Comparison of ENCODE assay signal across 1 cellular context in the genomic region with DNA sequence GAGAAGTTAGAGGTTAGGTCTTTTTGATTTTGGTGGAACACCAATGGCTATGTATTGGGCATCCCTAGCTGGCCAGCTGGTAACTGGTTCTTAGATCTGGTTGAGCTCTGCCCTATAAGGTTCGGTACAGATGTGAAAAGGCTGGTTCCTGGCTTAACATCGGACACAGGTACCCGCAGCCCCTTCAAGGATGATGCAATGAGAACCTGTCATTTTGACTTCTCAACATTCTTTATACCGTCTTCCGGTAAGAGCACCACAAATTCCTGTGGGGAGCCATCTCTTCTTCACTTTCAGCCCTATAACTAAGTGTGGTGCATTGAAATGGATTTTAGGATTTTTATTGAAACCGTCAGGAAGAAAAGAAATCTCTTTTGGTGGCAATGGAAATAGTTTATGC.
TF ChIP-seq lines count a peak whose summit lies in the region.

No MANE protein-coding gene starts in this region.

TF ChIP-seq in IMR-90, 13 proteins besides CTCF, POLR2A, EP300 and RAD21:
- TF ChIP-seq BHLHE40 (IDR thresholded peaks at IDR 0.05; ENCODE audit: low read depth, low read length), result no peak
- TF ChIP-seq MXI1 (IDR thresholded peaks at IDR 0.05; ENCODE audit: borderline replicate concordance, low read depth, low read length), result no peak
- TF ChIP-seq CHD1 (IDR thresholded peaks at IDR 0.05; ENCODE audit: low read depth, low read length), result no peak
- no peak for TF ChIP-seq MAFK (IDR thresholded peaks at IDR 0.05; ENCODE audit: low read depth, low read length)
- no peak for TF ChIP-seq RCOR1 (IDR thresholded peaks at IDR 0.05; ENCODE audit: insufficient replicate concordance, low read length)
- TF ChIP-seq CEBPB (IDR thresholded peaks at IDR 0.05; ENCODE audit: low read depth, low read length), result no peak
- TF ChIP-seq, protein P1, sequence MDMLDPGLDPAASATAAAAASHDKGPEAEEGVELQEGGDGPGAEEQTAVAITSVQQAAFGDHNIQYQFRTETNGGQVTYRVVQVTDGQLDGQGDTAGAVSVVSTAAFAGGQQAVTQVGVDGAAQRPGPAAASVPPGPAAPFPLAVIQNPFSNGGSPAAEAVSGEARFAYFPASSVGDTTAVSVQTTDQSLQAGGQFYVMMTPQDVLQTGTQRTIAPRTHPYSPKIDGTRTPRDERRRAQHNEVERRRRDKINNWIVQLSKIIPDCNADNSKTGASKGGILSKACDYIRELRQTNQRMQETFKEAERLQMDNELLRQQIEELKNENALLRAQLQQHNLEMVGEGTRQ (IDR thresholded peaks at IDR 0.05; ENCODE audit: low read depth, low read length), result no peak
- TF ChIP-seq RFX5 (IDR thresholded peaks at IDR 0.05; ENCODE audit: low read depth, low read length), result no peak
- TF ChIP-seq SMC3 (IDR thresholded peaks at IDR 0.05; ENCODE audit: low read depth, low read length), result no peak
- TF ChIP-seq, protein P2, sequence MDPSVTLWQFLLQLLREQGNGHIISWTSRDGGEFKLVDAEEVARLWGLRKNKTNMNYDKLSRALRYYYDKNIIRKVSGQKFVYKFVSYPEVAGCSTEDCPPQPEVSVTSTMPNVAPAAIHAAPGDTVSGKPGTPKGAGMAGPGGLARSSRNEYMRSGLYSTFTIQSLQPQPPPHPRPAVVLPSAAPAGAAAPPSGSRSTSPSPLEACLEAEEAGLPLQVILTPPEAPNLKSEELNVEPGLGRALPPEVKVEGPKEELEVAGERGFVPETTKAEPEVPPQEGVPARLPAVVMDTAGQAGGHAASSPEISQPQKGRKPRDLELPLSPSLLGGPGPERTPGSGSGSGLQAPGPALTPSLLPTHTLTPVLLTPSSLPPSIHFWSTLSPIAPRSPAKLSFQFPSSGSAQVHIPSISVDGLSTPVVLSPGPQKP (IDR thresholded peaks at IDR 0.05; ENCODE audit: borderline replicate concordance, low read depth, low read length), result no peak
- no peak for TF ChIP-seq NFE2L2 (IDR thresholded peaks at IDR 0.05; ENCODE audit: low read depth, low read length)
- no peak for TF ChIP-seq FOS (IDR thresholded peaks at IDR 0.05; ENCODE audit: low read depth, low read length)
- no peak for TF ChIP-seq MAZ (IDR thresholded peaks at IDR 0.05; ENCODE audit: borderline replicate concordance, low read depth, low read length)
TF ChIP-seq in IMR-90: peak in this region for 0.
